In the genomic region with DNA sequence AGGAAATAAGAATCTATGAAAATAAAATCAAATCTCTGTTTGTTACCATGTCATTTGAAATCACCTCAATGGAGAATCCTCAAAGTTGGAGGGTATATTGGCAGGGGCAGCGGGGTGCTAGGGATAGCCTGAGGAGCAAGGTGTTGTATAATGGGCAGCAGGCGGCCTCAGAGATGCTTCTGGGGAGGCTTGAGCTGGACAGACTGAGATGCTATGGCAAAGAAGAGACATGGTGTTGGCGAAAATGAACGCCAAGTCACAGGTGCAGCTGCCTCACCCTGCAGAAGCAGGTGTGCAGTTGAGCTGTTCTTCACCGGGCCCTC, we compare ENCODE assay signal across 17 cellular contexts. TPM values are rescaled to one million over a fixed set of nuclear protein-coding genes. Genes with fewer than 3 reads are reported as not detected.
DNase-seq lines count a peak whose midpoint lies in the region; ATAC-seq and TF ChIP-seq lines count a peak whose summit lies in the region.
"Had no signal": no experiment of that assay in that cellular context is flagged by ENCODE, and none has a peak within 500 bp of the region (broad histone marks: within the 10 kb centered on the region; RNA-seq: fewer than 3 reads in every experiment).

No MANE protein-coding gene starts in this region.

- 35% methylated on average over 5 of the region's 5 CpGs for WGBS in liver
- WGBS in sigmoid colon, 2 donors = 18 to 88% methylated on average over 5 of the region's 5 CpGs

- no peak for TF ChIP-seq POLR2A in sigmoid colon (IDR thresholded peaks at IDR 0.05)

- H3K4me3 Mint-ChIP-seq in natural killer cell = no peak overlapping the region
- H3K4me3 Mint-ChIP-seq: activated CD4-positive, alpha-beta T cell treated with anti-CD3 and anti-CD28 coated beads, Interleukin-2, amount 10 ng/mL, durations not matched to agents 7 days and 5 days; B cell; dendritic cell treated with granulocyte-macrophage colony-stimulating factor and Interleukin-4, amounts not matched to agents 40 ng/mL and 50 ng/mL, for 4 days had no signal

- intact Hi-C loops in sigmoid colon (cut with DNase I) (no loop called here), natural killer cell (cut with micrococcal nuclease) (no loop called here)

- H3K27me3 Mint-ChIP-seq in natural killer cell (ENCODE audit: low read depth in 2 of 2) = no peaks in the 10 kb centered on the region
- H3K27me3 Mint-ChIP-seq: activated CD4-positive, alpha-beta T cell treated with anti-CD3 and anti-CD28 coated beads, Interleukin-2, amount 10 ng/mL, durations not matched to agents 7 days and 5 days had no signal

- H3K36me3 ChIP-seq in SK-N-MC (ENCODE audit: insufficient read depth, low read length) (no peaks in the 10 kb centered on the region), liver (ENCODE audit: control insufficient read depth in 4 of 4, insufficient read depth in 3 of 4, low read depth in 1 of 4, low read length in 3 of 4) (no peaks in the 10 kb centered on the region), sigmoid colon (no peaks in the 10 kb centered on the region)

- H3K9me3 ChIP-seq in AG04450 (ENCODE audit: control insufficient read depth, insufficient read depth, low read length) = no peaks in the 10 kb centered on the region
- no peaks in the 10 kb centered on the region for H3K9me3 ChIP-seq in SK-N-MC (ENCODE audit: low read depth, low read length)
- no peaks in the 10 kb centered on the region for H3K9me3 ChIP-seq in liver (ENCODE audit: control insufficient read depth in 4 of 4, low read length in 3 of 4)
- H3K9me3 ChIP-seq in sigmoid colon = no peaks in the 10 kb centered on the region
- H3K9me3 ChIP-seq: testis had no signal

- ATAC-seq in natural killer cell = no peak

- no peak overlapping the region for H3K9ac ChIP-seq in SK-N-MC (ENCODE audit: insufficient read length)
- no peak overlapping the region for H3K9ac ChIP-seq in liver (ENCODE audit: low read depth in 1 of 2, low read length in 2 of 2)

- no peaks in the 10 kb centered on the region for H3K36me3 Mint-ChIP-seq in natural killer cell

- H3K27ac Mint-ChIP-seq in natural killer cell = no peak overlapping the region
- H3K27ac Mint-ChIP-seq: activated CD4-positive, alpha-beta T cell treated with anti-CD3 and anti-CD28 coated beads, Interleukin-2, amount 10 ng/mL, durations not matched to agents 7 days and 5 days; B cell; dendritic cell treated with granulocyte-macrophage colony-stimulating factor and Interleukin-4, amounts not matched to agents 40 ng/mL and 50 ng/mL, for 4 days had no signal

- H3K9me3 Mint-ChIP-seq in natural killer cell = no peaks in the 10 kb centered on the region
- H3K9me3 Mint-ChIP-seq: activated CD4-positive, alpha-beta T cell treated with anti-CD3 and anti-CD28 coated beads, Interleukin-2, amount 10 ng/mL, durations not matched to agents 7 days and 5 days; dendritic cell treated with granulocyte-macrophage colony-stimulating factor and Interleukin-4, amounts not matched to agents 40 ng/mL and 50 ng/mL, for 4 days had no signal

- no peaks in the 10 kb centered on the region for H3K27me3 ChIP-seq in AG04450 (ENCODE audit: control insufficient read depth, insufficient read depth, low read length)
- H3K27me3 ChIP-seq in liver (ENCODE audit: control insufficient read depth in 4 of 4, insufficient read depth in 4 of 4, low read length in 3 of 4) = no peaks in the 10 kb centered on the region
- H3K27me3 ChIP-seq in sigmoid colon = no peaks in the 10 kb centered on the region
- H3K27me3 ChIP-seq: testis had no signal

- POLR2A ChIA-PET in AG04450 (lab: Yijun Ruan, JAX) = interaction anchor here (0.8 to 1.7 kb wide), 8 partner anchors 10 to 102 kb away, joined by 3 to 28 read pairs (median 5); no protein-coding TSS in a partner anchor

- DNase-seq in AG04450 (ENCODE audit: low read depth, low spot score) = no peak
- no peak for DNase-seq in SK-N-MC (ENCODE audit: low read depth, low spot score)
- no peak for DNase-seq in sigmoid colon
- no peak for DNase-seq in EL
- DNase-seq in RPMI8226 = no peak
- DNase-seq in NCI-H2227 treated with DMSO at 0.1 percent for 48 hours (lab: John Stamatoyannopoulos, UW) = no peak
- DNase-seq in natural killer cell = no peak
- DNase-seq: activated CD4-positive, alpha-beta T cell treated with anti-CD3 and anti-CD28 coated beads, Interleukin-2, amount 10 ng/mL, durations not matched to agents 7 days and 5 days; activated T-cell treated with anti-CD3 and anti-CD28 coated beads, Interleukin-2, amount 50 U/mL, for 48 hours; DMS79 treated with DMSO at 0.1 percent for 48 hours; OCI-M1; stimulated activated CD4-positive, alpha-beta T cell treated with anti-CD3 and anti-CD28 coated beads, Interleukin-12 subunit alpha, Interleukin-12 subunit beta, amount 100 ng/mL, for 4 hours; T-helper 9 cell; testis had no signal

- H3K27ac ChIP-seq in AG04450 (ENCODE audit: low read depth, low read length) = peak overlapping the region; percentile 100
- peak overlapping the region; percentile 92 for H3K27ac ChIP-seq in SK-N-MC
- peak overlapping the region; percentile 73 to 80 for H3K27ac ChIP-seq in liver (ENCODE audit: low read depth in 1 of 2, low read length in 2 of 2)
- H3K27ac ChIP-seq in sigmoid colon = peak overlapping the region; percentile 74 to 85 (median 78)
- H3K27ac ChIP-seq: testis had no signal

- TF ChIP-seq CTCF in AG04450 (IDR thresholded peaks at IDR 0.05; ENCODE audit: low read depth, low read length) (no peak), liver (IDR thresholded peaks at IDR 0.05; ENCODE audit: low read depth, low read length, missing input control) (no peak), sigmoid colon (IDR thresholded peaks at IDR 0.05) (no peak), natural killer cell (IDR thresholded peaks at IDR 0.05) (no peak)

- H3K4me1 ChIP-seq in liver (ENCODE audit: control insufficient read depth in 4 of 4, insufficient read depth in 4 of 4, low read length in 3 of 4) = peaks cover 5 to 26% (median 20%) of the 10 kb centered on the region in 4 donors
- H3K4me1 ChIP-seq in sigmoid colon = peaks cover 0 to 28% (median 21%) of the 10 kb centered on the region in 4 donors

- no peaks in the 10 kb centered on the region for H3K4me1 Mint-ChIP-seq in natural killer cell
- H3K4me1 Mint-ChIP-seq: activated CD4-positive, alpha-beta T cell treated with anti-CD3 and anti-CD28 coated beads, Interleukin-2, amount 10 ng/mL, durations not matched to agents 7 days and 5 days; B cell had no signal

- CTCF ChIA-PET in AG04450 (lab: Charles Lee) = no interaction called here

- no peak for TF ChIP-seq RAD21 in liver (IDR thresholded peaks at IDR 0.05)

- no peak overlapping the region for H3K4me3 ChIP-seq in AG04450 (ENCODE audit: low read depth, low read length)
- H3K4me3 ChIP-seq in SK-N-MC = peak overlapping the region; percentile 52; the same call in 1 of the 2 replicates
- H3K4me3 ChIP-seq in liver (ENCODE audit: low read depth in 1 of 3, low read length in 3 of 3) = no peak overlapping the region
- no peak overlapping the region for H3K4me3 ChIP-seq in sigmoid colon
- H3K4me3 ChIP-seq: testis had no signal

- TF ChIP-seq EP300 in sigmoid colon (IDR thresholded peaks at IDR 0.05) = no peak

TF ChIP-seq in liver, 16 proteins besides CTCF, POLR2A, EP300 and RAD21:
- TF ChIP-seq FOXA1 (IDR thresholded peaks at IDR 0.05) (no peak), JUND (IDR thresholded peaks at IDR 0.05) (no peak), EGR1 (IDR thresholded peaks at IDR 0.05; ENCODE audit: low read depth in 2 of 2) (no peak), FOXA2 (IDR thresholded peaks at IDR 0.05) (no peak)
- TF ChIP-seq, protein P1, sequence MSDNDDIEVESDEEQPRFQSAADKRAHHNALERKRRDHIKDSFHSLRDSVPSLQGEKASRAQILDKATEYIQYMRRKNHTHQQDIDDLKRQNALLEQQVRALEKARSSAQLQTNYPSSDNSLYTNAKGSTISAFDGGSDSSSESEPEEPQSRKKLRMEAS (IDR thresholded peaks at IDR 0.05) = no peak
- TF ChIP-seq, protein P2, sequence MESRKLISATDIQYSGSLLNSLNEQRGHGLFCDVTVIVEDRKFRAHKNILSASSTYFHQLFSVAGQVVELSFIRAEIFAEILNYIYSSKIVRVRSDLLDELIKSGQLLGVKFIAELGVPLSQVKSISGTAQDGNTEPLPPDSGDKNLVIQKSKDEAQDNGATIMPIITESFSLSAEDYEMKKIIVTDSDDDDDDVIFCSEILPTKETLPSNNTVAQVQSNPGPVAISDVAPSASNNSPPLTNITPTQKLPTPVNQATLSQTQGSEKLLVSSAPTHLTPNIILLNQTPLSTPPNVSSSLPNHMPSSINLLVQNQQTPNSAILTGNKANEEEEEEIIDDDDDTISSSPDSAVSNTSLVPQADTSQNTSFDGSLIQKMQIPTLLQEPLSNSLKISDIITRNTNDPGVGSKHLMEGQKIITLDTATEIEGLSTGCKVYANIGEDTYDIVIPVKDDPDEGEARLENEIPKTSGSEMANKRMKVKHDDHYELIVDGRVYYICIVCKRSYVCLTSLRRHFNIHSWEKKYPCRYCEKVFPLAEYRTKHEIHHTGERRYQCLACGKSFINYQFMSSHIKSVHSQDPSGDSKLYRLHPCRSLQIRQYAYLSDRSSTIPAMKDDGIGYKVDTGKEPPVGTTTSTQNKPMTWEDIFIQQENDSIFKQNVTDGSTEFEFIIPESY (IDR thresholded peaks at IDR 0.05) = peak; percentile 33

RNA-seq across cellular contexts. Expression of a gene that starts 3.1 kb away (rescaled TPM):
- polyA plus RNA-seq in AG04450 (2011; rRNA removed) = 0.05 and 0.11 TPM in 2 replicates
- polyA minus RNA-seq in AG04450 (2011; rRNA and poly(A)+ RNA removed) = not detected in 2 replicates
- total RNA-seq in liver = under 1 TPM; 0.28 to 0.59 TPM
- polyA plus RNA-seq in liver = under 1 TPM; 0.21 to 0.67 TPM
- total RNA-seq in sigmoid colon = under 1 TPM in 3 of 4 donors, not detected in 1; 0.16 to 0.83 (median 0.54) TPM
- 1 to 10 TPM in 2 of 3 donors, under 1 TPM in 1; 0.86 to 1.6 (median 1.2) TPM for polyA plus RNA-seq in sigmoid colon
- 10 to 100 TPM; 16.0 to 23.9 (median 20.5) TPM for total RNA-seq in natural killer cell
- total RNA-seq: activated CD4-positive, alpha-beta T cell treated with anti-CD3 and anti-CD28 coated beads, Interleukin-2, amount 10 ng/mL, durations not matched to agents 7 days and 5 days; B cell had no signal

RNA-seq across cellular contexts. Expression of a gene that starts 51.0 kb away (rescaled TPM):
- polyA plus RNA-seq in AG04450 (2011; rRNA removed) (17.6 and 18.8 TPM in 2 replicates), liver (100 to 1,000 TPM in 1 of 2 donors, 10 to 100 TPM in 1; 66.8 to 109 TPM), sigmoid colon (10 to 100 TPM; 33.0 to 78.8 (median 52.9) TPM)
- 13.6 and 13.7 TPM in 2 replicates for polyA minus RNA-seq in AG04450 (2011; rRNA and poly(A)+ RNA removed)
- total RNA-seq in liver (10 to 100 TPM; 27.4 to 82.7 TPM), sigmoid colon (10 to 100 TPM in 3 of 4 donors, 1 to 10 TPM in 1; 8.0 to 14.1 (median 11.5) TPM), natural killer cell (10 to 100 TPM in 1 of 3 donors, 1 to 10 TPM in 2; 7.6 to 11.8 (median 9.0) TPM)

Comparison
In these comparisons a context has a peak if more than half of its experiments do, and no peak if none do; other contexts are left out.
1. RNA of a gene that starts 3.1 kb away (total RNA-seq): 16.0 to 23.9 TPM in natural killer cell; 0.28 to 0.59 TPM in liver and 0.16 to 0.83 TPM in sigmoid colon; every median in the first group is over 4 times any median in the second.
2. Peak in every context shown above with its lines, with median percentiles within 50 percentile points of each other: H3K27ac ChIP-seq.